Comparison of ENCODE assay signal across 1 cellular context in the genomic region with DNA sequence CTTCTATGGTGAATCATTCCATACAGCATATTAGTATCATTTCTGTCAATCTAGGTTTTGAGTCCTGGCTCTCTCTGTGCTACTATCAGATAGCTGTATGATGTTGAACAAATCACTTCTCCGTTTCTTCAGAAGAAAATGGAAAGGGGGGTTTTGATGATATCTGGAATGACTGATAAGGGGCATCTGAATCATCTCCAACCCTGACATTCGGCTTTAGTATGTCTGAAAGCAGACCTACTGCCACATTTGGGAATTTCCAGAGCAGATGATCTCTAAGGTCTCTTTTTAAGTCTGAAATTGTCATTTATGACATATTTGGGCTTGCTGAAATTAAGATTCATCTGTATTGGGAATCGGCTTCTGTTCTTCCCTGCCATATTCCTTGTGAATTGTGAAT.
TF ChIP-seq lines count a peak whose summit lies in the region.

No MANE protein-coding gene starts in this region.

TF ChIP-seq in SK-N-SH treated with all-trans-retinoic acid at 6 μM for 48 hours, 23 proteins besides CTCF, POLR2A, EP300 and RAD21 (continued from another document):
- TF ChIP-seq GLIS3 (CRISPR knock-in tag; IDR thresholded peaks at IDR 0.05) (no peak), PATZ1 (CRISPR knock-in tag; IDR thresholded peaks at IDR 0.05; ENCODE audit: borderline replicate concordance) (no peak), CSRNP3 (CRISPR knock-in tag; IDR thresholded peaks at IDR 0.05) (no peak), ZC3H10 (CRISPR knock-in tag; IDR thresholded peaks at IDR 0.05) (no peak)
